9 cellular contexts compared by ENCODE assay signal in genomic region chr17:7479139-7479388, GRCh38. TPM values are rescaled to one million over a fixed set of nuclear protein-coding genes. Genes with fewer than 3 reads are reported as not detected.
DNase-seq lines count a peak whose midpoint lies in the region; ATAC-seq, FAIRE-seq and TF ChIP-seq lines count a peak whose summit lies in the region.
"Had no signal": no experiment of that assay in that cellular context is flagged by ENCODE, and none has a peak within 500 bp of the region (broad histone marks: within the 10 kb centered on the region; RNA-seq: fewer than 3 reads in every experiment).

No MANE protein-coding gene starts in this region.

- H3K9me3 ChIP-seq in right atrium auricular region, result no peaks in the 10 kb centered on the region
- H3K9me3 ChIP-seq in mucosa of descending colon, result no peaks in the 10 kb centered on the region
- no peaks in the 10 kb centered on the region for H3K9me3 ChIP-seq in aorta (ENCODE audit: control insufficient read depth, low read length)

- H3K27ac ChIP-seq in right atrium auricular region, result peak overlapping the region; percentile 100
- H3K27ac ChIP-seq in aorta (ENCODE audit: low read depth in 1 of 2, low read length in 2 of 2), result peak overlapping the region; percentile 82 to 98

- H3K4me3 ChIP-seq in right atrium auricular region (peak overlapping the region; percentile 89 to 100), bronchial epithelial cell (ENCODE audit: low read depth, low read length) (peak overlapping the region; percentile 85), mucosa of descending colon (peak overlapping the region; percentile 80), aorta (ENCODE audit: low read length in 2 of 2) (peak overlapping the region; percentile 91 to 93)

- peaks cover 0 to 69% of the 10 kb centered on the region in 2 donors for H3K4me1 ChIP-seq in right atrium auricular region
- peaks cover 21% of the 10 kb centered on the region for H3K4me1 ChIP-seq in mucosa of descending colon (ENCODE audit: low read depth)
- no peaks in the 10 kb centered on the region for H3K4me1 ChIP-seq in aorta (ENCODE audit: control insufficient read depth in 1 of 2, insufficient read depth in 2 of 2, low read length in 2 of 2)

- ATAC-seq in left cardiac atrium (no peak), mucosa of descending colon (no peak), aorta (ENCODE audit: low FRiP score) (no peak), HG02642 (IDR thresholded peaks at IDR 0.05; ENCODE audit: poor library complexity, unreplicated experiment) (no peak)

- no peaks in the 10 kb centered on the region for H3K36me3 ChIP-seq in right atrium auricular region
- H3K36me3 ChIP-seq in bronchial epithelial cell (ENCODE audit: control insufficient read depth, insufficient read depth, low read length), result no peaks in the 10 kb centered on the region
- H3K36me3 ChIP-seq in mucosa of descending colon (ENCODE audit: low read depth), result no peaks in the 10 kb centered on the region
- no peaks in the 10 kb centered on the region for H3K36me3 ChIP-seq in aorta (ENCODE audit: control insufficient read depth in 1 of 2, insufficient read depth in 2 of 2, low read length in 1 of 2)

- intact Hi-C loops in left cardiac atrium (cut with DNase I), result no loop called here
- intact Hi-C loops in mucosa of descending colon (cut with DNase I, micrococcal nuclease), result no loop called here
- intact Hi-C loops in aorta (cut with DNase I), result loop anchor here in 1 of 2 donors (10.0 kb wide), 1 partner anchor 124 kb away; the partner anchor contains the start of genes KCTD11 and TMEM95

- 0 to 1% methylated on average over 14 to 27 of the region's 27 CpGs for WGBS in aorta, 2 donors

- TF ChIP-seq CTCF in right atrium auricular region (IDR thresholded peaks at IDR 0.05) (no peak), bronchial epithelial cell (IDR thresholded peaks at IDR 0.05; ENCODE audit: insufficient read depth, low read length, severe bottlenecking) (no peak), mucosa of descending colon (IDR thresholded peaks at IDR 0.05) (no peak)

- no peak for FAIRE-seq in bronchial epithelial cell (lab: Jason Lieb, UNC)

- no peaks in the 10 kb centered on the region for H3K27me3 ChIP-seq in right atrium auricular region
- H3K27me3 ChIP-seq in bronchial epithelial cell (ENCODE audit: control insufficient read depth, insufficient read depth, low read length), result no peaks in the 10 kb centered on the region
- H3K27me3 ChIP-seq in aorta (ENCODE audit: control insufficient read depth in 1 of 2, insufficient read depth in 2 of 2, low read length in 1 of 2), result no peaks in the 10 kb centered on the region

- DNase-seq in right atrium auricular region (ENCODE audit: low spot score) (no peak), left cardiac atrium (no peak), bronchial epithelial cell (ENCODE audit: low read depth) (no peak), mucosa of descending colon (no peak), aorta (no peak), A172 (ENCODE audit: low spot score) (no peak), GM03348 (ENCODE audit: low spot score) (no peak)

RNA-seq across cellular contexts. Expression of gene ZBTB4, which starts 0.4 kb away (rescaled TPM):
- total RNA-seq in right atrium auricular region (10 to 100 TPM; 50.5 to 67.3 TPM), left cardiac atrium (10 to 100 TPM; 62.1 to 62.2 TPM), bronchial epithelial cell (8.7 and 9.2 TPM in 2 replicates), mucosa of descending colon (10 to 100 TPM; 16.6 to 93.9 (median 18.5) TPM), aorta (10 to 100 TPM; 67.2 to 81.9 TPM)
- 10 to 100 TPM; 20.0 to 35.9 TPM for polyA plus RNA-seq in aorta
- total RNA-seq in A172 (2014; rRNA removed; shearing (Covaris generic)), result 24.8 and 28.4 TPM in 2 replicates

RNA-seq across cellular contexts. Expression of gene SLC35G6, which starts 2.2 kb away (rescaled TPM):
- total RNA-seq in right atrium auricular region, result not detected
- total RNA-seq in left cardiac atrium, result not detected
- not detected in 2 replicates for total RNA-seq in bronchial epithelial cell
- not detected for total RNA-seq in mucosa of descending colon
- total RNA-seq in aorta, result not detected
- not detected for polyA plus RNA-seq in aorta
- total RNA-seq in A172 (2014; rRNA removed; shearing (Covaris generic)), result not detected in 2 replicates
- total RNA-seq: myocyte had no signal

RNA-seq across cellular contexts. Expression of gene POLR2A, which starts 5.1 kb away (rescaled TPM):
- 10 to 100 TPM; 28.4 to 41.2 TPM for total RNA-seq in right atrium auricular region
- 10 to 100 TPM; 42.8 to 56.9 TPM for total RNA-seq in left cardiac atrium
- 38.4 and 79.6 TPM in 2 replicates for total RNA-seq in bronchial epithelial cell
- 100 to 1,000 TPM; 101 to 124 (median 118) TPM for total RNA-seq in mucosa of descending colon
- 100 to 1,000 TPM in 1 of 2 donors, 10 to 100 TPM in 1; 93.8 to 116 TPM for total RNA-seq in aorta
- 10 to 100 TPM; 13.4 to 27.9 TPM for polyA plus RNA-seq in aorta
- total RNA-seq in A172 (2014; rRNA removed; shearing (Covaris generic)), result 17.8 and 23.4 TPM in 2 replicates

RNA-seq across cellular contexts. Expression of gene CHRNB1, which starts 34.2 kb away (rescaled TPM):
- total RNA-seq in right atrium auricular region, result 10 to 100 TPM; 15.8 to 19.0 TPM
- total RNA-seq in left cardiac atrium, result 10 to 100 TPM; 12.4 to 13.8 TPM
- 9.7 and 16.8 TPM in 2 replicates for total RNA-seq in bronchial epithelial cell
- total RNA-seq in mucosa of descending colon, result 1 to 10 TPM; 6.0 to 8.3 (median 7.7) TPM
- 1 to 10 TPM; 6.2 to 8.8 TPM for total RNA-seq in aorta
- 10 to 100 TPM; 11.6 to 18.3 TPM for polyA plus RNA-seq in aorta
- total RNA-seq in A172 (2014; rRNA removed; shearing (Covaris generic)), result 14.1 and 20.2 TPM in 2 replicates

RNA-seq across cellular contexts. Expression of gene FGF11, which starts 39.8 kb away (rescaled TPM):
- 10 to 100 TPM; 18.6 to 20.9 TPM for total RNA-seq in right atrium auricular region
- 10 to 100 TPM; 20.5 to 24.6 TPM for total RNA-seq in left cardiac atrium
- 12.4 and 28.3 TPM in 2 replicates for total RNA-seq in bronchial epithelial cell
- total RNA-seq in mucosa of descending colon, result 1 to 10 TPM; 1.4 to 3.0 (median 2.2) TPM
- 1 to 10 TPM; 1.2 to 8.0 TPM for total RNA-seq in aorta
- polyA plus RNA-seq in aorta, result under 1 TPM in 1 of 2 donors, not detected in 1; 0.54 TPM
- 0.89 TPM in 1 of 2 replicates, not detected in the other for total RNA-seq in A172 (2014; rRNA removed; shearing (Covaris generic))
